In genomic region chr6:144298167-144298671, GRCh38 we compare ENCODE assay signal across 19 cellular contexts. TPM values are rescaled to one million over a fixed set of nuclear protein-coding genes. Genes with fewer than 3 reads are reported as not detected.
A peak's percentile ranks its signal among the peaks of the same experiment; 100 is the strongest.
DNase-seq lines count a peak whose midpoint lies in the region; ATAC-seq and TF ChIP-seq lines count a peak whose summit lies in the region.
"Had no signal": no experiment of that assay in that cellular context is flagged by ENCODE, and none has a peak within 500 bp of the region (broad histone marks: within the 10 kb centered on the region; RNA-seq: fewer than 3 reads in every experiment).

No MANE protein-coding gene starts in this region.

- H3K27ac Mint-ChIP-seq in activated naive CD8-positive, alpha-beta T cell treated with anti-CD3 and anti-CD28 coated beads for 36 hours: peak overlapping the region; percentile 12
- no peak overlapping the region for H3K27ac Mint-ChIP-seq in activated naive CD8-positive, alpha-beta T cell treated with anti-CD3 and anti-CD28 coated beads, Interleukin-2, amount 50 U/mL, for 24 hours
- no peak overlapping the region for H3K27ac Mint-ChIP-seq in endodermal cell
- H3K27ac Mint-ChIP-seq: activated CD4-positive, alpha-beta memory T cell treated with anti-CD3 and anti-CD28 coated beads, Interleukin-2, amount 10 ng/mL, durations not matched to agents 7 days and 5 days; activated naive CD4-positive, alpha-beta T cell treated with anti-CD3 and anti-CD28 coated beads, Interleukin-2, amount 50 U/mL, for 72 hours had no signal

- WGBS in endodermal cell (ENCODE audit: insufficient coverage in 1 of 2, insufficient read length in 1 of 2), 2 experiments: 95 to 97% methylated on average over 4 to 6 of the region's 6 CpGs
- 59 to 73% methylated on average over 4 to 6 of the region's 6 CpGs for WGBS in transverse colon (ENCODE audit: low coverage in 1 of 2), 2 donors

- H3K27ac ChIP-seq in endodermal cell (ENCODE audit: low read depth, low read length): no peak overlapping the region
- H3K27ac ChIP-seq in mucosa of rectum (ENCODE audit: low read depth in 2 of 2, low read length in 2 of 2): no peak overlapping the region
- peak overlapping the region; percentile 20 to 54 (median 46) for H3K27ac ChIP-seq in transverse colon
- no peak overlapping the region for H3K27ac ChIP-seq in A673 (ENCODE audit: low read depth, low read length, poor library complexity, severe bottlenecking)
- H3K27ac ChIP-seq: WERI-Rb-1 had no signal

- POLR2A ChIA-PET in A673 (lab: Charles Lee; ENCODE audit: low non-redundant PET): no interaction called here

- H3K4me3 Mint-ChIP-seq in activated naive CD8-positive, alpha-beta T cell treated with anti-CD3 and anti-CD28 coated beads for 36 hours: no peak overlapping the region
- H3K4me3 Mint-ChIP-seq in activated naive CD8-positive, alpha-beta T cell treated with anti-CD3 and anti-CD28 coated beads, Interleukin-2, amount 50 U/mL, for 24 hours: no peak overlapping the region
- no peak overlapping the region for H3K4me3 Mint-ChIP-seq in endodermal cell
- H3K4me3 Mint-ChIP-seq: activated CD4-positive, alpha-beta memory T cell treated with anti-CD3 and anti-CD28 coated beads, Interleukin-2, amount 10 ng/mL, durations not matched to agents 7 days and 5 days; activated T-cell treated with anti-CD3 and anti-CD28 coated beads, Interleukin-2, amount 50 U/mL, for 4 hours; CD14-positive monocyte had no signal

- BruUV-seq in A673 (replicated peaks; lab: Mats Ljungman, UMichigan): no TSS peak

- H3K9ac ChIP-seq in endodermal cell (ENCODE audit: extremely low read depth, low read length, poor library complexity, severe bottlenecking): no peak overlapping the region
- H3K9ac ChIP-seq in mucosa of rectum (ENCODE audit: low read depth in 1 of 2, low read length in 2 of 2): no peak overlapping the region

- no peak for TF ChIP-seq EP300 in transverse colon (IDR thresholded peaks at IDR 0.05; ENCODE audit: low read depth)

- H3K4me3 ChIP-seq in endodermal cell (ENCODE audit: low read length): no peak overlapping the region
- H3K4me3 ChIP-seq in mucosa of rectum (ENCODE audit: low read length in 2 of 2): peak overlapping the region; percentile 15 to 55
- H3K4me3 ChIP-seq in transverse colon: peak overlapping the region in 1 of 4 donors; percentile 20
- H3K4me3 ChIP-seq in A673 (ENCODE audit: low read depth, low read length, poor library complexity, severe bottlenecking): no peak overlapping the region

- H3K27me3 Mint-ChIP-seq in activated naive CD8-positive, alpha-beta T cell treated with anti-CD3 and anti-CD28 coated beads for 36 hours: peaks cover 6% of the 10 kb centered on the region
- H3K27me3 Mint-ChIP-seq in activated naive CD8-positive, alpha-beta T cell treated with anti-CD3 and anti-CD28 coated beads, Interleukin-2, amount 50 U/mL, for 24 hours: no peaks in the 10 kb centered on the region
- peaks cover 9% of the 10 kb centered on the region for H3K27me3 Mint-ChIP-seq in endodermal cell (ENCODE audit: insufficient read depth)
- H3K27me3 Mint-ChIP-seq: brain had no signal

- H3K36me3 Mint-ChIP-seq in activated naive CD8-positive, alpha-beta T cell treated with anti-CD3 and anti-CD28 coated beads for 36 hours: peaks cover 12% of the 10 kb centered on the region
- H3K36me3 Mint-ChIP-seq in activated naive CD8-positive, alpha-beta T cell treated with anti-CD3 and anti-CD28 coated beads, Interleukin-2, amount 50 U/mL, for 24 hours (ENCODE audit: low read depth): peaks cover 4% of the 10 kb centered on the region
- H3K36me3 Mint-ChIP-seq in endodermal cell (ENCODE audit: low read depth): peaks cover 30% of the 10 kb centered on the region

- in situ Hi-C loops in transverse colon (cut with MboI; ENCODE audit: low pct_ligation_motif_present in 1 of 4, low pct_unique_long_range_greater_than_20kb in 1 of 4, low sequenced_read_pairs in 3 of 4): no loop called here

- TF ChIP-seq POLR2A in transverse colon (IDR thresholded peaks at IDR 0.05): no peak

- peaks cover 19% of the 10 kb centered on the region for H3K9me3 ChIP-seq in endodermal cell (ENCODE audit: control insufficient read depth, low read length)
- no peaks in the 10 kb centered on the region for H3K9me3 ChIP-seq in mucosa of rectum (ENCODE audit: control insufficient read depth in 2 of 2, low read length in 2 of 2)
- no peaks in the 10 kb centered on the region for H3K9me3 ChIP-seq in transverse colon
- H3K9me3 ChIP-seq in A673 (ENCODE audit: low read depth, low read length, poor library complexity, severe bottlenecking): no peaks in the 10 kb centered on the region

- no peak for DNase-seq in activated naive CD8-positive, alpha-beta T cell treated with anti-CD3 and anti-CD28 coated beads for 36 hours
- DNase-seq in activated naive CD8-positive, alpha-beta T cell treated with anti-CD3 and anti-CD28 coated beads, Interleukin-2, amount 50 U/mL, for 24 hours: no peak
- peak; percentile 5 for DNase-seq in endodermal cell
- DNase-seq in transverse colon: no peak
- DNase-seq in A673 (ENCODE audit: low spot score): no peak
- no peak for DNase-seq in activated CD4-positive, alpha-beta T cell treated with anti-CD3 and anti-CD28 coated beads, Interleukin-2, amount 50 U/mL, for 4 hours
- DNase-seq: activated CD4-positive, alpha-beta memory T cell treated with anti-CD3 and anti-CD28 coated beads, Interleukin-2, amount 10 ng/mL, durations not matched to agents 7 days and 5 days; activated T-cell treated with anti-CD3 and anti-CD28 coated beads, Interleukin-2, amount 50 U/mL, for 4 hours; kidney; NCI-H1436; NCI-H2227 treated with DMSO at 0.1 percent for 48 hours; RPMI8226; stimulated activated CD4-positive, alpha-beta T cell treated with anti-CD3 and anti-CD28 coated beads, Interleukin-12 subunit alpha, Interleukin-12 subunit beta, amount 100 ng/mL, for 4 hours; WERI-Rb-1 had no signal

- no peak for TF ChIP-seq CTCF in endodermal cell (conservative IDR thresholded peaks at IDR 0.05)
- no peak for TF ChIP-seq CTCF in transverse colon (IDR thresholded peaks at IDR 0.05)
- no peak for TF ChIP-seq CTCF in A673 (conservative IDR thresholded peaks at IDR 0.05; ENCODE audit: low read depth, low read length)

- no peaks in the 10 kb centered on the region for H3K27me3 ChIP-seq in endodermal cell (ENCODE audit: control insufficient read depth, insufficient read depth, low read length, poor library complexity, severe bottlenecking)
- H3K27me3 ChIP-seq in mucosa of rectum (ENCODE audit: control insufficient read depth in 2 of 2, insufficient read depth in 2 of 2, low read length in 2 of 2): no peaks in the 10 kb centered on the region
- no peaks in the 10 kb centered on the region for H3K27me3 ChIP-seq in transverse colon
- H3K27me3 ChIP-seq in A673 (replicated peaks; ENCODE audit: insufficient read depth, low read depth, low read length, poor library complexity): no peaks in the 10 kb centered on the region

- H3K4me1 Mint-ChIP-seq in activated naive CD8-positive, alpha-beta T cell treated with anti-CD3 and anti-CD28 coated beads for 36 hours: peaks cover 14% of the 10 kb centered on the region
- H3K4me1 Mint-ChIP-seq in activated naive CD8-positive, alpha-beta T cell treated with anti-CD3 and anti-CD28 coated beads, Interleukin-2, amount 50 U/mL, for 24 hours: peaks cover 14% of the 10 kb centered on the region
- peaks cover 17% of the 10 kb centered on the region for H3K4me1 Mint-ChIP-seq in endodermal cell

- peaks cover 36% of the 10 kb centered on the region for H3K36me3 ChIP-seq in endodermal cell (ENCODE audit: control insufficient read depth, insufficient read depth, low read length)
- no peaks in the 10 kb centered on the region for H3K36me3 ChIP-seq in mucosa of rectum (ENCODE audit: control insufficient read depth in 2 of 2, insufficient read depth in 2 of 2, low read length in 2 of 2)
- peaks cover 0 to 3% (median 0%) of the 10 kb centered on the region in 4 donors for H3K36me3 ChIP-seq in transverse colon
- H3K36me3 ChIP-seq in A673 (ENCODE audit: insufficient read depth, low read length, poor library complexity, severe bottlenecking): no peaks in the 10 kb centered on the region
- H3K36me3 ChIP-seq: WERI-Rb-1 had no signal

- CTCF ChIA-PET in A673 (lab: Charles Lee): no interaction called here

- intact Hi-C loops in transverse colon (cut with DNase I; ENCODE audit: low total_unique reads): no loop called here
- intact Hi-C loops in A673 (cut with micrococcal nuclease; ENCODE audit: unreplicated experiment): no loop called here

- H3K4me1 ChIP-seq in endodermal cell (ENCODE audit: control insufficient read depth, insufficient read depth, low read length): peaks cover 5% of the 10 kb centered on the region
- peaks cover 4 to 13% of the 10 kb centered on the region in 2 donors for H3K4me1 ChIP-seq in mucosa of rectum (ENCODE audit: control insufficient read depth in 2 of 2, insufficient read depth in 2 of 2, low read length in 2 of 2)
- H3K4me1 ChIP-seq in transverse colon: peaks cover 0 to 34% (median 13%) of the 10 kb centered on the region in 4 donors
- peaks cover 9% of the 10 kb centered on the region for H3K4me1 ChIP-seq in A673 (ENCODE audit: insufficient read depth, low read length, poor library complexity, severe bottlenecking)

- peaks cover 11% of the 10 kb centered on the region for H3K9me3 Mint-ChIP-seq in activated naive CD8-positive, alpha-beta T cell treated with anti-CD3 and anti-CD28 coated beads for 36 hours
- peaks cover 8% of the 10 kb centered on the region for H3K9me3 Mint-ChIP-seq in activated naive CD8-positive, alpha-beta T cell treated with anti-CD3 and anti-CD28 coated beads, Interleukin-2, amount 50 U/mL, for 24 hours
- H3K9me3 Mint-ChIP-seq in endodermal cell: peaks cover 13% of the 10 kb centered on the region
- H3K9me3 Mint-ChIP-seq: activated T-cell treated with anti-CD3 and anti-CD28 coated beads, Interleukin-2, amount 50 U/mL, for 4 hours; brain had no signal

- ATAC-seq in activated naive CD8-positive, alpha-beta T cell treated with anti-CD3 and anti-CD28 coated beads, Interleukin-2, amount 50 U/mL, for 24 hours: no peak
- no peak for ATAC-seq in HG03175 (IDR thresholded peaks at IDR 0.05; ENCODE audit: unreplicated experiment)
- ATAC-seq: activated naive CD4-positive, alpha-beta T cell treated with anti-CD3 and anti-CD28 coated beads, Interleukin-2, amount 50 U/mL, for 72 hours; activated T-cell treated with anti-CD3 and anti-CD28 coated beads, Interleukin-2, amount 50 U/mL, for 4 hours had no signal

RNA-seq across cellular contexts. Expression of gene UTRN, which starts 13.1 kb away (rescaled TPM):
- 10 to 100 TPM; 35.8 to 41.6 TPM for total RNA-seq in activated naive CD8-positive, alpha-beta T cell treated with anti-CD3 and anti-CD28 coated beads for 36 hours
- total RNA-seq in endodermal cell (10 to 100 TPM; 67.7 to 79.7 TPM), transverse colon (100 to 1,000 TPM in 1 of 4 donors, 10 to 100 TPM in 3; 42.3 to 134 (median 94.1) TPM), A673 (2021) (75.2 and 82.8 TPM in 2 replicates)
- polyA plus RNA-seq in endodermal cell (2013, experiment 1 of 2): 40.1 TPM
- polyA plus RNA-seq in endodermal cell (2013, experiment 2 of 2): 44.5 TPM

Comparison
In these comparisons a context has a peak if more than half of its experiments do, and no peak if none do; other contexts are left out.
1. H3K27ac ChIP-seq: peak in transverse colon (4 of 4); none in endodermal cell (single experiment), mucosa of rectum (0 of 2) and A673 (single experiment).
2. H3K4me3 ChIP-seq: peak in mucosa of rectum (2 of 2); none in endodermal cell (single experiment) and A673 (single experiment).